In genomic region chr15:91857772-91858171, GRCh38 we compare ENCODE assay signal across 10 cellular contexts. TPM values are rescaled to one million over a fixed set of nuclear protein-coding genes. Genes with fewer than 3 reads are reported as not detected.
DNase-seq lines count a peak whose midpoint lies in the region; ATAC-seq and TF ChIP-seq lines count a peak whose summit lies in the region.
"Had no signal": no experiment of that assay in that cellular context is flagged by ENCODE, and none has a peak within 500 bp of the region (broad histone marks: within the 10 kb centered on the region; RNA-seq: fewer than 3 reads in every experiment).

No MANE protein-coding gene starts in this region.

- H3K36me3 Mint-ChIP-seq in IgD-negative memory B cell (peaks cover 2% of the 10 kb centered on the region), mesothelial cell of epicardium (no peaks in the 10 kb centered on the region)
- H3K36me3 Mint-ChIP-seq: brain had no signal

- peak; percentile 54 for DNase-seq in effector CD4-positive, alpha-beta T cell
- no peak for DNase-seq in 8988T
- DNase-seq in mesothelial cell of epicardium (ENCODE audit: low spot score in 2 of 2, unreplicated experiment in 2 of 2) = no peak
- DNase-seq in posterior cingulate gyrus = no peak

- H3K4me1 Mint-ChIP-seq in IgD-negative memory B cell = peaks cover 24 to 27% (median 24%) of the 10 kb centered on the region in 3 donors
- no peaks in the 10 kb centered on the region for H3K4me1 Mint-ChIP-seq in mesothelial cell of epicardium

- H3K27me3 ChIP-seq in gastroesophageal sphincter = no peaks in the 10 kb centered on the region
- H3K27me3 ChIP-seq: suprapubic skin had no signal

- H3K36me3 ChIP-seq in gastroesophageal sphincter = no peaks in the 10 kb centered on the region
- H3K36me3 ChIP-seq: suprapubic skin had no signal

- TF ChIP-seq EP300 in gastroesophageal sphincter (IDR thresholded peaks at IDR 0.05) = no peak

- ATAC-seq in GM18505 (IDR thresholded peaks at IDR 0.05; ENCODE audit: unreplicated experiment) (peak; percentile 51), GM21423 (IDR thresholded peaks at IDR 0.05; ENCODE audit: unreplicated experiment) (peak; percentile 59), gastroesophageal sphincter (no peak)

- intact Hi-C loops in posterior cingulate gyrus (cut with DNase I) = no loop called here

- H3K4me3 Mint-ChIP-seq in IgD-negative memory B cell (peak overlapping the region in 3 of 4 donors; percentile 10 to 71 (median 11)), mesothelial cell of epicardium (no peak overlapping the region)

- peak overlapping the region in 2 of 3 donors; percentile 41 to 94 for H3K27ac Mint-ChIP-seq in IgD-negative memory B cell
- H3K27ac Mint-ChIP-seq in mesothelial cell of epicardium = no peak overlapping the region

- TF ChIP-seq CTCF in gastroesophageal sphincter (IDR thresholded peaks at IDR 0.05) (no peak), mesothelial cell of epicardium (IDR thresholded peaks at IDR 0.05; ENCODE audit: unreplicated experiment) (no peak)

- H3K4me3 ChIP-seq in gastroesophageal sphincter = no peak overlapping the region
- H3K4me3 ChIP-seq: suprapubic skin had no signal

- H3K27me3 Mint-ChIP-seq in IgD-negative memory B cell (peaks cover 39% of the 10 kb centered on the region), mesothelial cell of epicardium (ENCODE audit: low read depth) (peaks cover 82% of the 10 kb centered on the region)

- peaks cover 0 to 49% (median 8%) of the 10 kb centered on the region in 3 donors for H3K4me1 ChIP-seq in gastroesophageal sphincter

- H3K9me3 Mint-ChIP-seq in IgD-negative memory B cell = peaks cover 0 to 3% (median 2%) of the 10 kb centered on the region in 3 donors
- no peaks in the 10 kb centered on the region for H3K9me3 Mint-ChIP-seq in mesothelial cell of epicardium
- H3K9me3 Mint-ChIP-seq: brain had no signal

- H3K9me3 ChIP-seq in gastroesophageal sphincter = no peaks in the 10 kb centered on the region
- H3K9me3 ChIP-seq: suprapubic skin had no signal

- WGBS in gastroesophageal sphincter (ENCODE audit: low coverage in 1 of 2), 2 donors = 83 to 100% methylated on average over 2 of the region's 2 CpGs

- TF ChIP-seq POLR2A in GM18505 (IDR thresholded peaks at IDR 0.05; ENCODE audit: borderline replicate concordance, extremely low read depth, insufficient read depth, insufficient read length) (no peak), gastroesophageal sphincter (IDR thresholded peaks at IDR 0.05) (no peak)

- no peak overlapping the region for H3K27ac ChIP-seq in gastroesophageal sphincter
- H3K27ac ChIP-seq: suprapubic skin had no signal

RNA-seq across cellular contexts. Expression of gene SLCO3A1, which starts 4.3 kb away (rescaled TPM):
- 3.1 TPM for polyA plus RNA-seq in IgD-negative memory B cell
- total RNA-seq in gastroesophageal sphincter (10 to 100 TPM; 10.1 to 14.4 (median 12.1) TPM), mesothelial cell of epicardium (1.9 to 2.2 TPM (median 1.9 TPM) in 3 replicates)
